14 cellular contexts compared by ENCODE assay signal in the genomic region with DNA sequence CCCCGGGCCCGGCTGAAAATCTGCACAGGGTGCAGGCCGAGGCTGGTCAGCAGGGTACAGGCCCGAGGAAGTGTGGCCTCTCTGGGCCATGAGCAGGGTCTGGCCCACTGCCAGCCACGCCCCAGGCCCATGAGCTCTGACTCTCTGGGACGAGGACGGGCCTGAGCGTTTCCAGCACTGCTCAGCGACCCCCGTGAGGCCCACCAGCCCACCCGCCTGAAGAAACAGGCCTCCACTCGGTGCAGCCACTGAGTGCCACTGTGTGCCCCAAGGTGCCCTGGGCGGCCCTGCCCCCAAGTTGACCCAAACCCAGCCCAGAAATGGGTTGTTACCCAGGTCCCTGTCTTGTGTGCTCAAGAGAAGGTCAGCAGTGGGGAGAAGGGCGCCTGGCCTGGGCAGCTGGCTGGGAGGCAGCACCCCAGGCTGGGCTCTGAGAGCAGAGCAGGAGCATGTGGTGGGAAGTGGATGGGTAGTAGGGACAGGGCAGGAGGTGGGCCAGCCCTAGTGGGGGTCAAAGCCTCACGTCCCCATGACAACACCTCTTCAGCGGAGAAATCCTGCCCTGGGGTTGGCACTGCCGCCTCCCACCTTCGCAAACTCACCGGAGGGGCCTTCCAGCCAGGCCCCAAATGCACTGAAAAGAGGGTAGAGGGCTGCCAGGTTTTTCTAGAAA. TPM values are rescaled to one million over a fixed set of nuclear protein-coding genes. Genes with fewer than 3 reads are reported as not detected.
DNase-seq lines count a peak whose midpoint lies in the region; ATAC-seq, FAIRE-seq and TF ChIP-seq lines count a peak whose summit lies in the region.
"Had no signal": no experiment of that assay in that cellular context is flagged by ENCODE, and none has a peak within 500 bp of the region (broad histone marks: within the 10 kb centered on the region; RNA-seq: fewer than 3 reads in every experiment).

No MANE protein-coding gene starts in this region.

- peak; percentile 42 for DNase-seq in Right ventricle myocardium superior
- DNase-seq in left cardiac atrium, result no peak
- peak in 4 of 10 donors; percentile 15 to 37 (median 27) for DNase-seq in dorsolateral prefrontal cortex
- DNase-seq in pancreas, result peak in 4 of 6 donors; percentile 13 to 75 (median 50)
- DNase-seq in vagina (ENCODE audit: extremely low spot score in 2 of 2), result no peak
- no peak for DNase-seq in GOT3 (lab: John Stamatoyannopoulos, UW)
- no peak for DNase-seq in GM03348 (ENCODE audit: low spot score)
- DNase-seq: activated CD4-positive, alpha-beta memory T cell treated with anti-CD3 and anti-CD28 coated beads, Interleukin-2, amount 10 ng/mL, durations not matched to agents 7 days and 5 days; brain microvascular endothelial cell; effector CD8-positive, alpha-beta T cell; NCI-H1694; occipital lobe; substantia nigra had no signal

- intact Hi-C loops in Right ventricle myocardium superior (cut with DNase I), result no loop called here
- intact Hi-C loops in left cardiac atrium (cut with DNase I), result loop anchor here in 1 of 2 donors (10.0 kb wide), 1 partner anchor 81 kb away; no protein-coding TSS in a partner anchor
- intact Hi-C loops in dorsolateral prefrontal cortex (cut with DNase I), result no loop called here
- intact Hi-C loops in pancreas (cut with DNase I), result no loop called here
- intact Hi-C loops in vagina (cut with DNase I), result no loop called here

- H3K36me3 ChIP-seq in pancreas (no peaks in the 10 kb centered on the region), vagina (no peaks in the 10 kb centered on the region)
- H3K36me3 ChIP-seq: brain microvascular endothelial cell had no signal

- WGBS in pancreas, 2 donors, result 77 to 78% methylated on average over 19 of the region's 19 CpGs

- TF ChIP-seq CTCF in dorsolateral prefrontal cortex (IDR thresholded peaks at IDR 0.05 in 54 of 56, conservative IDR thresholded peaks at IDR 0.05 in 2 of 56; ENCODE audit: low read depth in 1 of 56, partially characterized antibody in 56 of 56), result no peak
- no peak for TF ChIP-seq CTCF in pancreas (IDR thresholded peaks at IDR 0.05)
- no peak for TF ChIP-seq CTCF in vagina (IDR thresholded peaks at IDR 0.05)

- H3K4me1 ChIP-seq in pancreas, result peaks cover 15 to 25% (median 20%) of the 10 kb centered on the region in 3 donors
- peaks cover 74% of the 10 kb centered on the region for H3K4me1 ChIP-seq in vagina

- no peak for TF ChIP-seq POLR2A in vagina (IDR thresholded peaks at IDR 0.05)

- no peak for ATAC-seq in Right ventricle myocardium superior (ENCODE audit: poor library complexity)
- ATAC-seq in left cardiac atrium, result no peak
- ATAC-seq in pancreas, result no peak
- no peak for ATAC-seq in HG02623 (IDR thresholded peaks at IDR 0.05; ENCODE audit: unreplicated experiment)

- H3K9me3 ChIP-seq in pancreas, result no peaks in the 10 kb centered on the region
- H3K9me3 ChIP-seq in vagina, result no peaks in the 10 kb centered on the region

- H3K27ac ChIP-seq in dorsolateral prefrontal cortex (peak overlapping the region in 35 of 59 donors; percentile 4 to 87 (median 66)), pancreas (peak overlapping the region; percentile 31 to 65 (median 39)), vagina (peak overlapping the region; percentile 79)
- H3K27ac ChIP-seq: brain microvascular endothelial cell had no signal

- H3K27me3 ChIP-seq in dorsolateral prefrontal cortex, result peaks cover 0 to 23% (median 3%) of the 10 kb centered on the region in 45 donors
- H3K27me3 ChIP-seq in pancreas, result no peaks in the 10 kb centered on the region
- H3K27me3 ChIP-seq in vagina, result no peaks in the 10 kb centered on the region
- H3K27me3 ChIP-seq: brain microvascular endothelial cell had no signal

- H3K4me3 ChIP-seq in dorsolateral prefrontal cortex, result no peak overlapping the region
- H3K4me3 ChIP-seq in pancreas, result no peak overlapping the region
- H3K4me3 ChIP-seq in vagina, result no peak overlapping the region

- no peak for FAIRE-seq in pancreas (lab: Jason Lieb, UNC)

RNA-seq across cellular contexts. Expression of a gene that starts 2.1 kb away (rescaled TPM):
- total RNA-seq in Right ventricle myocardium superior, result 8.0 TPM
- 10 to 100 TPM; 12.2 to 31.9 TPM for total RNA-seq in left cardiac atrium
- 10 to 100 TPM; 19.4 to 99.0 (median 47.6) TPM for total RNA-seq in dorsolateral prefrontal cortex
- total RNA-seq in pancreas, result 10 to 100 TPM in 2 of 6 donors, 1 to 10 TPM in 4; 6.6 to 19.2 (median 9.6) TPM
- polyA plus RNA-seq in pancreas, result 10 to 100 TPM; 12.9 to 13.2 TPM
- 55.5 TPM for total RNA-seq in vagina

Comparison
In these comparisons a context has a peak if more than half of its experiments do, and no peak if none do; other contexts are left out.
1. DNase-seq: peak in Right ventricle myocardium superior (single experiment) and pancreas (4 of 6); none in left cardiac atrium (single experiment), vagina (0 of 2), GOT3 (single experiment) and GM03348 (single experiment).
2. Peak in every context shown above with its lines, with median percentiles within 50 percentile points of each other: H3K27ac ChIP-seq.